1 cellular context compared by ENCODE assay signal in the genomic region with DNA sequence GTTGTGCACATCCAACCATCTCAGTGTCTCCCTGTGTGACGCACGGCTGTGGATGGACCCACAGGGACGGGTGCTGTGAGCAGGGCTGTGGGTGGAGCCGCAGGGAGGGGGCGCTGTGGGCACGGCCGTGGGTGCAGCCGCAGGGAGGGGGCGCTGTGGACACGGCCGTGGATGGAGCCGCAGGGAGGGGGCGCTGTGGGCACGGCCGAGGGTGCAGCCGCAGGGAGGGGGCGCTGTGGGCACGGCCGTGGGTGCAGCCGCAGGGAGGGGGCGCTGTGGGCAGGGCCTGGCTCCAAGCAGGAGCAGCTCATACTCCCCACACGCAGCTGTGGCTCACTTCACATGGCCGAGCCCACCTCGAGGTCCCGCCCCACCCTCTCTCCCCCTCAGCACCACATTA.
TF ChIP-seq lines count a peak whose summit lies in the region.

No MANE protein-coding gene starts in this region.

TF ChIP-seq in HCT116, 20 proteins besides CTCF, POLR2A, EP300 and RAD21 (continued from another document):
- TF ChIP-seq, protein P1, sequence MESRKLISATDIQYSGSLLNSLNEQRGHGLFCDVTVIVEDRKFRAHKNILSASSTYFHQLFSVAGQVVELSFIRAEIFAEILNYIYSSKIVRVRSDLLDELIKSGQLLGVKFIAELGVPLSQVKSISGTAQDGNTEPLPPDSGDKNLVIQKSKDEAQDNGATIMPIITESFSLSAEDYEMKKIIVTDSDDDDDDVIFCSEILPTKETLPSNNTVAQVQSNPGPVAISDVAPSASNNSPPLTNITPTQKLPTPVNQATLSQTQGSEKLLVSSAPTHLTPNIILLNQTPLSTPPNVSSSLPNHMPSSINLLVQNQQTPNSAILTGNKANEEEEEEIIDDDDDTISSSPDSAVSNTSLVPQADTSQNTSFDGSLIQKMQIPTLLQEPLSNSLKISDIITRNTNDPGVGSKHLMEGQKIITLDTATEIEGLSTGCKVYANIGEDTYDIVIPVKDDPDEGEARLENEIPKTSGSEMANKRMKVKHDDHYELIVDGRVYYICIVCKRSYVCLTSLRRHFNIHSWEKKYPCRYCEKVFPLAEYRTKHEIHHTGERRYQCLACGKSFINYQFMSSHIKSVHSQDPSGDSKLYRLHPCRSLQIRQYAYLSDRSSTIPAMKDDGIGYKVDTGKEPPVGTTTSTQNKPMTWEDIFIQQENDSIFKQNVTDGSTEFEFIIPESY (IDR thresholded peaks at IDR 0.05; ENCODE audit: extremely low read depth, insufficient replicate concordance, low read length): no peak
- TF ChIP-seq, protein P2, sequence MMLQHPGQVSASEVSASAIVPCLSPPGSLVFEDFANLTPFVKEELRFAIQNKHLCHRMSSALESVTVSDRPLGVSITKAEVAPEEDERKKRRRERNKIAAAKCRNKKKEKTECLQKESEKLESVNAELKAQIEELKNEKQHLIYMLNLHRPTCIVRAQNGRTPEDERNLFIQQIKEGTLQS (IDR thresholded peaks at IDR 0.05): no peak
- TF ChIP-seq EZH2phosphoT487 (IDR thresholded peaks at IDR 0.05; ENCODE audit: borderline replicate concordance): no peak
- no peak for TF ChIP-seq EZH2 (IDR thresholded peaks at IDR 0.05)
- no peak for TF ChIP-seq EGR1 (IDR thresholded peaks at IDR 0.05; ENCODE audit: low read depth)
- no peak for TF ChIP-seq YY1 (IDR thresholded peaks at IDR 0.05; ENCODE audit: extremely low read depth, insufficient replicate concordance, low read depth, low read length)
- TF ChIP-seq ZNF274 (IDR thresholded peaks at IDR 0.05; ENCODE audit: low read depth, low read length): no peak
- no peak for TF ChIP-seq SIN3A (IDR thresholded peaks at IDR 0.05; ENCODE audit: low read depth)
